15 cellular contexts compared by ENCODE assay signal in the genomic region with DNA sequence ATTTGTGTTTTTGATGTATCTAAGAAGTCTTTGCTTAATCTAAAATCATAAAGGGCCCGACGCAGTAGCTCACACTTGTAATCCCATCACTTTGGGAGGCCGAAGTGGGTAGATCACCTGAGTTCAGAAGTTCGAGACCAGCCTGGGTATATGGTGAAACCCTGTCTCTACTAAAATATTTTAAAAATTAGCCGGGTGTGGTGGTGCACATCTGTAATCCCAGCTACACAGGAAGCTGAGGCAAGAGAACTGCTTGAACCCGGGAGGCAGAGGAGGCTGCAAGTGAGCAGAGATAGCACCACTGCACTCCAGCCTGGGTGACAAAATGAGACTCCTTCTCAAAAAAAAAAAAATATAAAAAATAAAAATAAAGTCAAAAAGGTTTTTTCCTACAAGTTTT.
"Had no signal": no experiment of that assay in that cellular context is flagged by ENCODE, and none has a peak within 500 bp of the region (broad histone marks: within the 10 kb centered on the region; RNA-seq: fewer than 3 reads in every experiment).

No MANE protein-coding gene starts in this region.

- H3K27ac Mint-ChIP-seq: neural progenitor cell; stimulated activated naive B cell treated with anti-CD40 and anti-IgM and Interleukin-4, amounts not matched to agents 10 μg/mL and 1 μg/mL and 100 μg/mL, for 72 hours had no signal

- H3K9me3 ChIP-seq: gastroesophageal sphincter, ovary, SJCRH30, thyroid gland had no signal

- H3K36me3 ChIP-seq: neural progenitor cell, ovary had no signal

- H3K27ac ChIP-seq: gastroesophageal sphincter, neural progenitor cell, ovary, SJCRH30, thyroid gland had no signal

- H3K27me3 ChIP-seq: gastroesophageal sphincter, neural progenitor cell, ovary, SJCRH30, thyroid gland had no signal

- H3K4me1 Mint-ChIP-seq: neural progenitor cell had no signal

- DNase-seq: activated gamma-delta T cell; amniotic stem cell; caudate nucleus; erythroblast; left colon; midbrain; ovary; SJCRH30; stimulated activated CD4-positive, alpha-beta T cell treated with anti-CD3 and anti-CD28 coated beads, Interleukin-12 subunit alpha, Interleukin-12 subunit beta, amount 100 ng/mL, for 4 hours; stimulated activated CD4-positive, alpha-beta T cell treated with anti-CD3 and anti-CD28 coated beads, Interleukin-2, amount 100 ng/mL, for 24 hours; stimulated activated naive B cell treated with anti-CD40 and anti-IgM and Interleukin-4, amounts not matched to agents 10 μg/mL and 1 μg/mL and 100 μg/mL, for 72 hours; thyroid gland had no signal

- H3K9me3 Mint-ChIP-seq: stimulated activated naive B cell treated with anti-CD40 and anti-IgM and Interleukin-4, amounts not matched to agents 10 μg/mL and 1 μg/mL and 100 μg/mL, for 72 hours had no signal

- H3K27me3 Mint-ChIP-seq: stimulated activated naive B cell treated with anti-CD40 and anti-IgM and Interleukin-4, amounts not matched to agents 10 μg/mL and 1 μg/mL and 100 μg/mL, for 72 hours had no signal

- H3K4me1 ChIP-seq: neural progenitor cell, SJCRH30 had no signal

- ATAC-seq: gastroesophageal sphincter; left colon; stimulated activated naive B cell treated with anti-CD40 and anti-IgM and Interleukin-4, amounts not matched to agents 10 μg/mL and 1 μg/mL and 100 μg/mL, for 72 hours had no signal

- H3K4me3 ChIP-seq: gastroesophageal sphincter, lung, neural progenitor cell, ovary, SJCRH30, thyroid gland had no signal

- H3K4me3 Mint-ChIP-seq: neural progenitor cell; stimulated activated naive B cell treated with anti-CD40 and anti-IgM and Interleukin-4, amounts not matched to agents 10 μg/mL and 1 μg/mL and 100 μg/mL, for 72 hours had no signal
